In genomic region chr13:67219113-67219512, GRCh38 we compare ENCODE assay signal across 21 cellular contexts.
"Had no signal": no experiment of that assay in that cellular context is flagged by ENCODE, and none has a peak within 500 bp of the region (broad histone marks: within the 10 kb centered on the region; RNA-seq: fewer than 3 reads in every experiment).

No MANE protein-coding gene starts in this region.

- H3K4me2 ChIP-seq: smooth muscle cell had no signal

- H3K4me1 ChIP-seq: right lobe of liver had no signal

- ATAC-seq: natural killer cell; right lobe of liver; stimulated activated memory B cell treated with anti-CD40 and anti-IgM and Interleukin-4, amounts not matched to agents 10 μg/mL and 1 μg/mL and 100 μg/mL, for 72 hours; stimulated activated naive CD8-positive, alpha-beta T cell treated with anti-CD3 and anti-CD28 coated beads, Interleukin-15, amount 100 ng/mL, for 72 hours had no signal

- DNase-seq: islet precursor cell; left ventricle myocardium inferior; mesendoderm; naive B cell; natural killer cell; nephron progenitor cell; ovary; right lobe of liver; stimulated activated CD4-positive, alpha-beta T cell treated with anti-CD3 and anti-CD28 coated beads, Interleukin-1b, Interleukin-23, amount 100 ng/mL, for 48 hours; stimulated activated CD4-positive, alpha-beta T cell treated with anti-CD3 and anti-CD28 coated beads, Interleukin-2, amount 100 ng/mL, for 48 hours; stimulated activated CD4-positive, alpha-beta T cell treated with anti-CD3 and anti-CD28 coated beads, Interleukin-4, amount 100 ng/mL, for 4 hours; stimulated activated CD8-positive, alpha-beta memory T cell treated with anti-CD3 and anti-CD28 coated beads, Interleukin-4, amount 100 ng/mL, for 48 hours; stimulated activated naive CD4-positive, alpha-beta T cell treated with Interleukin-2 at 50 U/mL for 16 hours; stimulated activated naive CD8-positive, alpha-beta T cell treated with anti-CD3 and anti-CD28 coated beads, Interleukin-15, amount 100 ng/mL, for 72 hours; substantia nigra; upper lobe of left lung had no signal

- H3K36me3 ChIP-seq: left ventricle myocardium inferior, ovary, right atrium auricular region, right lobe of liver, tibial nerve, upper lobe of left lung had no signal

- H3K27ac ChIP-seq: left ventricle myocardium inferior, ovary, right atrium auricular region, right lobe of liver, tibial nerve, upper lobe of left lung had no signal

- H3K27me3 ChIP-seq: ovary, right atrium auricular region, right lobe of liver, tibial nerve, upper lobe of left lung had no signal

- H3K9me3 ChIP-seq: left ventricle myocardium inferior, ovary, right atrium auricular region, right lobe of liver, tibial nerve, upper lobe of left lung had no signal

- H3K4me3 ChIP-seq: left ventricle myocardium inferior, lung, ovary, right atrium auricular region, right lobe of liver, smooth muscle cell, tibial nerve, upper lobe of left lung had no signal
